In the genomic region with DNA sequence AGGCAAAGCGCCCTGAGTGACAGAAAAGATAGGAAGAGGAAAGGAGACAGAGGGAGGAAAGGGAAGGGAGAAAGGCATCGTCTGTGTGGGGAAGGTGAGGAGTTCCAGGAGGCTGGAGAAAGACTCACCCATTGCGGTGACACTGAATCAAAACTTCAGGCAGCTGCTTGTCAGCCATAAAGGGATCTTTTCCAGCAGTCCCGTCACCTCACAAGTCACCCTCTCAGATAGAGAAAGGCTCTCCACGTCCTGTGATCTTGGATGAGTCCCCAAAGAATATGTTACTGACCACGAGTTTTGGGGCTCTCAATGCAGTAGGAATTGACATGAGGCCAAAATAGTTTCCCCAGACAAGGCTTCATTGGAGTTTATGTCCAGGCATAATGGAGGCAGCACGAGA, we compare ENCODE assay signal across 1 cellular context.
TF ChIP-seq lines count a peak whose summit lies in the region.

No MANE protein-coding gene starts in this region.

TF ChIP-seq in GM23338, 12 proteins besides CTCF, POLR2A, EP300 and RAD21 (continued from another document):
- no peak for TF ChIP-seq ZNF331 (CRISPR knock-in tag; IDR thresholded peaks at IDR 0.05; ENCODE audit: low read depth)
- no peak for TF ChIP-seq JUNB (IDR thresholded peaks at IDR 0.05; ENCODE audit: unreplicated experiment)
- TF ChIP-seq POLR2AphosphoS5 (IDR thresholded peaks at IDR 0.05; ENCODE audit: low read depth) = no peak
